In the genomic region with DNA sequence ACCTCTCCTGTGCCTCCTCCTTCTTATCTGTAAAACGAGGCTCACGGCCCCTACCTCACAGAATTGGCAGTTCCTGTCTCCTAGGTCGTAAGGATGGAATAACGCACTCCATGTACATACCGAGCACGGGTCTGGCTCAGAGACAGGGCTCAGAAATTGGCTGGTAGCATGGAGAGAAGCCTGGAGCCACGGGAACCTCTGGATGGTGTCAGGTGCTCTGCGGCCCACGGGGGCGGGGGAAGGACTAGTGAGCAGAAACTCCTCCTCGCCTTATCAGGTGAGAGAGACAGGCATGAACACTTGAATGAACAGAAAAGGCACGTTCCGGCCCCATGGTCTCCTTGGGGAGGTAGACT, we compare ENCODE assay signal across 8 cellular contexts. TPM values are rescaled to one million over a fixed set of nuclear protein-coding genes. Genes with fewer than 3 reads are reported as not detected.
DNase-seq lines count a peak whose midpoint lies in the region; ATAC-seq and TF ChIP-seq lines count a peak whose summit lies in the region.

No MANE protein-coding gene starts in this region.

- peak overlapping the region; percentile 24 for H3K4me3 ChIP-seq in ectodermal cell (ENCODE audit: insufficient read depth, low read depth, low read length)
- peak overlapping the region; percentile 62 to 67 for H3K4me3 ChIP-seq in muscle layer of duodenum (ENCODE audit: low read depth in 1 of 2, low read length in 2 of 2)

- peak; percentile 22 for ATAC-seq in GM21526 (IDR thresholded peaks at IDR 0.05; ENCODE audit: low FRiP score, unreplicated experiment)

- H3K27ac ChIP-seq in C4-2B = peak overlapping the region; percentile 19
- H3K27ac ChIP-seq in ectodermal cell (ENCODE audit: insufficient read depth, low read depth, low read length, poor library complexity, severe bottlenecking) = no peak overlapping the region
- no peak overlapping the region for H3K27ac ChIP-seq in muscle layer of duodenum (ENCODE audit: low read length)

- peaks cover 4% of the 10 kb centered on the region for H3K27me3 ChIP-seq in ectodermal cell (ENCODE audit: control insufficient read depth, insufficient read depth, low read length, poor library complexity, severe bottlenecking)
- H3K27me3 ChIP-seq in muscle layer of duodenum (ENCODE audit: low read depth, low read length) = no peaks in the 10 kb centered on the region

- H3K4me1 ChIP-seq in ectodermal cell (ENCODE audit: control insufficient read depth, insufficient read depth, low read length) = peaks cover 24% of the 10 kb centered on the region
- peaks cover 0 to 5% of the 10 kb centered on the region in 2 donors for H3K4me1 ChIP-seq in muscle layer of duodenum (ENCODE audit: control insufficient read depth in 1 of 2, insufficient read depth in 2 of 2, low read length in 2 of 2)

- 63 to 65% methylated on average over 13 of the region's 13 CpGs for WGBS in ectodermal cell, 2 experiments

- in situ Hi-C loops in KBM-7 (cut with MboI; ENCODE audit: low pct_unique_long_range_greater_than_20kb, low sequenced_read_pairs) = loop anchor here (25.0 kb wide), 1 partner anchor 336 kb away; no protein-coding TSS in a partner anchor

- H3K9me3 ChIP-seq in ectodermal cell (ENCODE audit: control insufficient read depth, low read length) = no peaks in the 10 kb centered on the region
- H3K9me3 ChIP-seq in muscle layer of duodenum (ENCODE audit: control insufficient read depth in 1 of 2, low read length in 2 of 2) = no peaks in the 10 kb centered on the region

- H3K36me3 ChIP-seq in ectodermal cell (ENCODE audit: control insufficient read depth, insufficient read depth, low read length) (no peaks in the 10 kb centered on the region), muscle layer of duodenum (ENCODE audit: control insufficient read depth in 1 of 2, insufficient read depth in 2 of 2, low read length in 2 of 2) (no peaks in the 10 kb centered on the region)

- no peak for TF ChIP-seq CTCF in C4-2B (conservative IDR thresholded peaks at IDR 0.05)

- peak; percentile 50 for DNase-seq in NCI-H774 (lab: John Stamatoyannopoulos, UW)
- DNase-seq in KBM-7 = no peak
- DNase-seq in NCI-H82 (lab: John Stamatoyannopoulos, UW) = no peak
- DNase-seq in HT-29 (ENCODE audit: low spot score) = no peak

RNA-seq across cellular contexts. Expression of a gene that starts 15.4 kb away (rescaled TPM):
- polyA plus RNA-seq in ectodermal cell (2013, experiment 1 of 4) = not detected
- not detected for polyA plus RNA-seq in ectodermal cell (2013, experiment 2 of 4)
- not detected for polyA plus RNA-seq in ectodermal cell (2013, experiment 3 of 4)
- polyA plus RNA-seq in ectodermal cell (2013, experiment 4 of 4) = not detected
- total RNA-seq in HT-29 (2014; rRNA removed; shearing (Covaris generic)) = not detected in 2 replicates
